1 cellular context compared by ENCODE assay signal in the genomic region with DNA sequence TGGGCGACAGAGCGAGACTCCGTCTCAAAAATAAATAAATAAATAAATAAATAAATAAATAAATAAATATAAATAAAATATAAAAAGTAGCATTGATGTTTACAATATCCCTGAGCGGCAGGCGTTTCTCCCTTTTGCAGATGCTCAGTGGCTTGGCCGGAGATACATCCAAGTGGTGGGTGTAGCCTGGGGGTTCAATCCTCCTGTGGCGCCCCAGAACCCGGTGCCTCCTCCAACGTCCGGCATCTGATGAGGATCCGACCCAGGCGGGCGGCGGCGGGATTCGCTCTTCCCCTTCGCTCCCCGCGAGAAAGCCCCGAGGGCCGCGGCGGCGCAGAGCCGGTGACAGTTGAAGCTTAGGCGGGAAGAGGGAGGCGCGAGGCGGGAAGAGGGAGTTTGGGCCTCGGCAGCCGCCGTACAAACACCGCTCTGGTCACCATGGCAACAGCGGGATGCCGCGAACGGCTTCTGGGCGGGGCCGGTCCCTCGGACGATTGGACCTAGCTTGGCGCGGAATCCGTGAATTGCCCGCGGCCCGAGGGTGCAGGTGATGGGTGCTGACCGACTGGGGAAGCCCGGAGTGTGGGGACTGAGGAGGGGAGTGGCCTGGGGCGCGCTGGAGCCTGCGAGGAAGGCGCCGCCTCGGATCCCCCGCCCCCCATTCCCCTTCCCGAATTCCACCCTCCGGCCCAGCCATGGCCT.
TF ChIP-seq lines count a peak whose summit lies in the region.

No MANE protein-coding gene starts in this region.

TF ChIP-seq in SK-N-SH treated with all-trans-retinoic acid at 6 μM for 48 hours, 23 proteins besides CTCF, POLR2A, EP300 and RAD21 (continued from another document):
- TF ChIP-seq, protein P1, sequence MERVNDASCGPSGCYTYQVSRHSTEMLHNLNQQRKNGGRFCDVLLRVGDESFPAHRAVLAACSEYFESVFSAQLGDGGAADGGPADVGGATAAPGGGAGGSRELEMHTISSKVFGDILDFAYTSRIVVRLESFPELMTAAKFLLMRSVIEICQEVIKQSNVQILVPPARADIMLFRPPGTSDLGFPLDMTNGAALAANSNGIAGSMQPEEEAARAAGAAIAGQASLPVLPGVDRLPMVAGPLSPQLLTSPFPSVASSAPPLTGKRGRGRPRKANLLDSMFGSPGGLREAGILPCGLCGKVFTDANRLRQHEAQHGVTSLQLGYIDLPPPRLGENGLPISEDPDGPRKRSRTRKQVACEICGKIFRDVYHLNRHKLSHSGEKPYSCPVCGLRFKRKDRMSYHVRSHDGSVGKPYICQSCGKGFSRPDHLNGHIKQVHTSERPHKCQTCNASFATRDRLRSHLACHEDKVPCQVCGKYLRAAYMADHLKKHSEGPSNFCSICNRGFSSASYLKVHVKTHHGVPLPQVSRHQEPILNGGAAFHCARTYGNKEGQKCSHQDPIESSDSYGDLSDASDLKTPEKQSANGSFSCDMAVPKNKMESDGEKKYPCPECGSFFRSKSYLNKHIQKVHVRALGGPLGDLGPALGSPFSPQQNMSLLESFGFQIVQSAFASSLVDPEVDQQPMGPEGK (CRISPR knock-in tag; IDR thresholded peaks at IDR 0.05; ENCODE audit: borderline replicate concordance), result no peak
- TF ChIP-seq OSR1 (CRISPR knock-in tag; IDR thresholded peaks at IDR 0.05) (no peak), ZNF70 (CRISPR knock-in tag; IDR thresholded peaks at IDR 0.05) (0 out of 2 replicates have a peak, but pooled peaks have one; percentile 15), ESRRG (CRISPR knock-in tag; IDR thresholded peaks at IDR 0.05) (no peak)
- TF ChIP-seq, protein P2, sequence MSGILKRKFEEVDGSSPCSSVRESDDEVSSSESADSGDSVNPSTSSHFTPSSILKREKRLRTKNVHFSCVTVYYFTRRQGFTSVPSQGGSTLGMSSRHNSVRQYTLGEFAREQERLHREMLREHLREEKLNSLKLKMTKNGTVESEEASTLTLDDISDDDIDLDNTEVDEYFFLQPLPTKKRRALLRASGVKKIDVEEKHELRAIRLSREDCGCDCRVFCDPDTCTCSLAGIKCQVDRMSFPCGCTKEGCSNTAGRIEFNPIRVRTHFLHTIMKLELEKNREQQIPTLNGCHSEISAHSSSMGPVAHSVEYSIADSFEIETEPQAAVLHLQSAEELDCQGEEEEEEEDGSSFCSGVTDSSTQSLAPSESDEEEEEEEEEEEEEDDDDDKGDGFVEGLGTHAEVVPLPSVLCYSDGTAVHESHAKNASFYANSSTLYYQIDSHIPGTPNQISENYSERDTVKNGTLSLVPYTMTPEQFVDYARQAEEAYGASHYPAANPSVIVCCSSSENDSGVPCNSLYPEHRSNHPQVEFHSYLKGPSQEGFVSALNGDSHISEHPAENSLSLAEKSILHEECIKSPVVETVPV (CRISPR knock-in tag; IDR thresholded peaks at IDR 0.05), result no peak
- TF ChIP-seq, protein P3, sequence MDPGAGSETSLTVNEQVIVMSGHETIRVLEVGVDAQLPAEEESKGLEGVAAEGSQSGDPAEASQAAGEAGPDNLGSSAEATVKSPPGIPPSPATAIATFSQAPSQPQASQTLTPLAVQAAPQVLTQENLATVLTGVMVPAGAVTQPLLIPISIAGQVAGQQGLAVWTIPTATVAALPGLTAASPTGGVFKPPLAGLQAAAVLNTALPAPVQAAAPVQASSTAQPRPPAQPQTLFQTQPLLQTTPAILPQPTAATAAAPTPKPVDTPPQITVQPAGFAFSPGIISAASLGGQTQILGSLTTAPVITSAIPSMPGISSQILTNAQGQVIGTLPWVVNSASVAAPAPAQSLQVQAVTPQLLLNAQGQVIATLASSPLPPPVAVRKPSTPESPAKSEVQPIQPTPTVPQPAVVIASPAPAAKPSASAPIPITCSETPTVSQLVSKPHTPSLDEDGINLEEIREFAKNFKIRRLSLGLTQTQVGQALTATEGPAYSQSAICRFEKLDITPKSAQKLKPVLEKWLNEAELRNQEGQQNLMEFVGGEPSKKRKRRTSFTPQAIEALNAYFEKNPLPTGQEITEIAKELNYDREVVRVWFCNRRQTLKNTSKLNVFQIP (CRISPR knock-in tag; IDR thresholded peaks at IDR 0.05; ENCODE audit: borderline replicate concordance, low read depth), result no peak
- TF ChIP-seq, protein P4, sequence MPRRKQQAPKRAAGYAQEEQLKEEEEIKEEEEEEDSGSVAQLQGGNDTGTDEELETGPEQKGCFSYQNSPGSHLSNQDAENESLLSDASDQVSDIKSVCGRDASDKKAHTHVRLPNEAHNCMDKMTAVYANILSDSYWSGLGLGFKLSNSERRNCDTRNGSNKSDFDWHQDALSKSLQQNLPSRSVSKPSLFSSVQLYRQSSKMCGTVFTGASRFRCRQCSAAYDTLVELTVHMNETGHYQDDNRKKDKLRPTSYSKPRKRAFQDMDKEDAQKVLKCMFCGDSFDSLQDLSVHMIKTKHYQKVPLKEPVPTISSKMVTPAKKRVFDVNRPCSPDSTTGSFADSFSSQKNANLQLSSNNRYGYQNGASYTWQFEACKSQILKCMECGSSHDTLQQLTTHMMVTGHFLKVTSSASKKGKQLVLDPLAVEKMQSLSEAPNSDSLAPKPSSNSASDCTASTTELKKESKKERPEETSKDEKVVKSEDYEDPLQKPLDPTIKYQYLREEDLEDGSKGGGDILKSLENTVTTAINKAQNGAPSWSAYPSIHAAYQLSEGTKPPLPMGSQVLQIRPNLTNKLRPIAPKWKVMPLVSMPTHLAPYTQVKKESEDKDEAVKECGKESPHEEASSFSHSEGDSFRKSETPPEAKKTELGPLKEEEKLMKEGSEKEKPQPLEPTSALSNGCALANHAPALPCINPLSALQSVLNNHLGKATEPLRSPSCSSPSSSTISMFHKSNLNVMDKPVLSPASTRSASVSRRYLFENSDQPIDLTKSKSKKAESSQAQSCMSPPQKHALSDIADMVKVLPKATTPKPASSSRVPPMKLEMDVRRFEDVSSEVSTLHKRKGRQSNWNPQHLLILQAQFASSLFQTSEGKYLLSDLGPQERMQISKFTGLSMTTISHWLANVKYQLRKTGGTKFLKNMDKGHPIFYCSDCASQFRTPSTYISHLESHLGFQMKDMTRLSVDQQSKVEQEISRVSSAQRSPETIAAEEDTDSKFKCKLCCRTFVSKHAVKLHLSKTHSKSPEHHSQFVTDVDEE (CRISPR knock-in tag; IDR thresholded peaks at IDR 0.05), result 0 out of 2 replicates have a peak, but pooled peaks have one; percentile 52
